In the genomic region with DNA sequence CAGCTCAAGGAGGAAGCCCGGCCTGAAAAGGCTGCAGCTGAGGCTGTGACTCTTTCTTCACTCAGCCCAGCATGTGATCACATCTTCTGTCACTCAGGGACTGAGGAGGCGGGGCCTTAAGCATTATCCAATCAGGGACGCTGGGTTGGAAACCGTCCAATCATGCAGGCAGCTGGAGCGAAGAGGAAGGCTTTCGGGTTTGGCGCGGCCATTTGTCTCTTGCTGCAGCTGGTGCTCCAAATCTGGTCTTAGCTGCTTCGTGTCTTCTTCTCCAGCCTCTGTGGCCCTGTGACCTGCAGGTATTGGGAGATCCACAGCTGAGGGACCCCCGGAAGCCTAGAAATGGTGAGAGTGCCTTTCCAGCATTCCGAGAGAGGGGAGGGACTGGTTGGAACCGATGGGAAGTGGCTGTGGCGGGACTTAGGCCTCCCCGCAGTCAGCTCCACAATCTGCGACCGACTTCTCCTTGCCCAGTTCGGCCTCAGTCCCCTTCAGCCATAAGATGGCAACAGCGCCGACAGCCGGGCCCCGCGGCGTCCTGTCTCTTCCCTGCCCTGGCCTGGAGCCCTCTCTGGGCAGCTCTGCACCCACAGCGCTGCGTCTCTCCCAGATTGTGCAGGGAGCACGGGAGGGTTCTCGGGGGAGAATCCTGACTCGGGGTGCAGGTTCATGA, we compare ENCODE assay signal across 1 cellular context.
TF ChIP-seq lines count a peak whose summit lies in the region.

Gene ZNF90 (plus strand): TSS at position 210 of the 673 bp plus-strand sequence. CDS start 133 bp downstream, at position 343.

TF ChIP-seq in IMR-90, 13 proteins besides CTCF, POLR2A, EP300 and RAD21:
- TF ChIP-seq NFE2L2 (IDR thresholded peaks at IDR 0.05; ENCODE audit: low read depth, low read length): no peak
- no peak for TF ChIP-seq MAFK (IDR thresholded peaks at IDR 0.05; ENCODE audit: low read depth, low read length)
- no peak for TF ChIP-seq BHLHE40 (IDR thresholded peaks at IDR 0.05; ENCODE audit: low read depth, low read length)
- no peak for TF ChIP-seq RCOR1 (IDR thresholded peaks at IDR 0.05; ENCODE audit: insufficient replicate concordance, low read length)
- no peak for TF ChIP-seq ELK1 (IDR thresholded peaks at IDR 0.05; ENCODE audit: borderline replicate concordance, low read depth, low read length)
- TF ChIP-seq, protein P1, sequence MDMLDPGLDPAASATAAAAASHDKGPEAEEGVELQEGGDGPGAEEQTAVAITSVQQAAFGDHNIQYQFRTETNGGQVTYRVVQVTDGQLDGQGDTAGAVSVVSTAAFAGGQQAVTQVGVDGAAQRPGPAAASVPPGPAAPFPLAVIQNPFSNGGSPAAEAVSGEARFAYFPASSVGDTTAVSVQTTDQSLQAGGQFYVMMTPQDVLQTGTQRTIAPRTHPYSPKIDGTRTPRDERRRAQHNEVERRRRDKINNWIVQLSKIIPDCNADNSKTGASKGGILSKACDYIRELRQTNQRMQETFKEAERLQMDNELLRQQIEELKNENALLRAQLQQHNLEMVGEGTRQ (IDR thresholded peaks at IDR 0.05; ENCODE audit: low read depth, low read length): peak; percentile 85
- TF ChIP-seq CHD1 (IDR thresholded peaks at IDR 0.05; ENCODE audit: low read depth, low read length): no peak
- no peak for TF ChIP-seq SMC3 (IDR thresholded peaks at IDR 0.05; ENCODE audit: low read depth, low read length)
- no peak for TF ChIP-seq MAZ (IDR thresholded peaks at IDR 0.05; ENCODE audit: borderline replicate concordance, low read depth, low read length)
- no peak for TF ChIP-seq MXI1 (IDR thresholded peaks at IDR 0.05; ENCODE audit: borderline replicate concordance, low read depth, low read length)
- 0 out of 2 replicates have a peak, but pooled peaks have one; percentile 7 for TF ChIP-seq FOS (IDR thresholded peaks at IDR 0.05; ENCODE audit: low read depth, low read length)
- TF ChIP-seq CEBPB (IDR thresholded peaks at IDR 0.05; ENCODE audit: low read depth, low read length): 0 out of 2 replicates have a peak, but pooled peaks have one; percentile 12
- no peak for TF ChIP-seq RFX5 (IDR thresholded peaks at IDR 0.05; ENCODE audit: low read depth, low read length)
